ENCODE assay signal across 9 cellular contexts in the genomic region with DNA sequence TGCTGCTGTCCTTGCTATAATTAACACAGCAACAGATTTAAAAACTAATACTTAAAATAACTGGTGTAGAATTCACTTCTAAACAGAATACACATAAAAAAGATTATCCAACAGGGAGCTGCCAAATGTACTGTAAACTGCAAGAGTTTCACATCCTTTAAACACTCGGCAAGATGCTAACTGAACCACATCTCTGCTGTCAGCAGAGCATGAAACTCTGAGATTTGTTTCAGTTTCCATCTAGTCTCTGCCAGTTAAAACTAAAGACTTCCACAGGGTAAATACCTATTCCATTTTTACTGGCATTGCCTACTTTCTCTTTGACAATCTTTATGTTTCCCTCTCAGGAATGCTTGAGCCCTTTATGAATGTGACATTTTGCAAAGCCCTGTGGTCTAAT.
DNase-seq lines count a peak whose midpoint lies in the region; ATAC-seq and TF ChIP-seq lines count a peak whose summit lies in the region.
"Had no signal": no experiment of that assay in that cellular context is flagged by ENCODE, and none has a peak within 500 bp of the region (broad histone marks: within the 10 kb centered on the region; RNA-seq: fewer than 3 reads in every experiment).

No MANE protein-coding gene starts in this region.

- peaks cover 14% of the 10 kb centered on the region for H3K4me1 ChIP-seq in DOHH2 (ENCODE audit: control insufficient read depth, low read length)
- peaks cover 26% of the 10 kb centered on the region for H3K4me1 ChIP-seq in GM23338 (ENCODE audit: insufficient read depth)

- ATAC-seq in GM19395 (IDR thresholded peaks at IDR 0.05; ENCODE audit: unreplicated experiment) (peak; percentile 100), HG03060 (IDR thresholded peaks at IDR 0.05; ENCODE audit: low read depth, unreplicated experiment) (peak; percentile 99), activated B cell treated with CpG ODN at 0.5 μM for 24 hours (ENCODE audit: low read depth) (peak; percentile 97), GM23338 (no peak)
- no peak for ATAC-seq in activated CD8-positive, alpha-beta T cell treated with anti-CD3 and anti-CD28 coated beads for 36 hours

- peak overlapping the region; percentile 22 for H3K4me3 Mint-ChIP-seq in activated B cell treated with CpG ODN at 0.5 μM for 24 hours
- no peak overlapping the region for H3K4me3 Mint-ChIP-seq in GM23338
- H3K4me3 Mint-ChIP-seq in activated naive CD8-positive, alpha-beta T cell treated with anti-CD3 and anti-CD28 coated beads for 36 hours: no peak overlapping the region
- H3K4me3 Mint-ChIP-seq in activated CD8-positive, alpha-beta T cell treated with anti-CD3 and anti-CD28 coated beads for 36 hours: no peak overlapping the region

- H3K9me3 Mint-ChIP-seq in activated B cell treated with CpG ODN at 0.5 μM for 24 hours: no peaks in the 10 kb centered on the region
- H3K9me3 Mint-ChIP-seq in GM23338: peaks cover 6% of the 10 kb centered on the region; the same call in 2 of the 3 replicates
- no peaks in the 10 kb centered on the region for H3K9me3 Mint-ChIP-seq in activated naive CD8-positive, alpha-beta T cell treated with anti-CD3 and anti-CD28 coated beads for 36 hours
- H3K9me3 Mint-ChIP-seq in activated CD8-positive, alpha-beta T cell treated with anti-CD3 and anti-CD28 coated beads for 36 hours: no peaks in the 10 kb centered on the region

- H4K20me1 ChIP-seq in DOHH2 (ENCODE audit: control insufficient read depth, insufficient read depth, low read depth, low read length): no peaks in the 10 kb centered on the region
- H4K20me1 ChIP-seq in GM23338 (replicated peaks; ENCODE audit: insufficient read depth): no peaks in the 10 kb centered on the region

- H3K36me3 Mint-ChIP-seq in activated B cell treated with CpG ODN at 0.5 μM for 24 hours (ENCODE audit: low read depth): no peaks in the 10 kb centered on the region
- H3K36me3 Mint-ChIP-seq in GM23338 (ENCODE audit: low read depth): peaks cover 4% of the 10 kb centered on the region; the same call in 2 of the 3 replicates
- H3K36me3 Mint-ChIP-seq in activated naive CD8-positive, alpha-beta T cell treated with anti-CD3 and anti-CD28 coated beads for 36 hours: no peaks in the 10 kb centered on the region
- no peaks in the 10 kb centered on the region for H3K36me3 Mint-ChIP-seq in activated CD8-positive, alpha-beta T cell treated with anti-CD3 and anti-CD28 coated beads for 36 hours (ENCODE audit: low read depth)

- H3K4me3 ChIP-seq in DOHH2 (ENCODE audit: low read length) (no peak overlapping the region), GM23338 (no peak overlapping the region)

- H2AFZ ChIP-seq in GM23338: no peak overlapping the region

- H3K79me2 ChIP-seq in DOHH2 (ENCODE audit: control insufficient read depth, low read length) (no peaks in the 10 kb centered on the region), GM23338 (replicated peaks; ENCODE audit: insufficient read depth) (no peaks in the 10 kb centered on the region)

- POLR2A ChIA-PET in activated B cell treated with CpG ODN at 0.5 μM for 24 hours (lab: Charles Lee): no interaction called here
- POLR2A ChIA-PET in activated CD8-positive, alpha-beta T cell treated with anti-CD3 and anti-CD28 coated beads for 36 hours (lab: Charles Lee): no interaction called here

- CTCF ChIA-PET in activated B cell treated with CpG ODN at 0.5 μM for 24 hours (lab: Charles Lee): interaction anchor here (1.1 to 1.4 kb wide), 2 partner anchors 24 to 79 kb away, joined by 3 read pairs; no protein-coding TSS in a partner anchor
- CTCF ChIA-PET in activated CD8-positive, alpha-beta T cell treated with anti-CD3 and anti-CD28 coated beads for 36 hours (lab: Charles Lee): no interaction called here

- H3K27me3 Mint-ChIP-seq in activated B cell treated with CpG ODN at 0.5 μM for 24 hours: no peaks in the 10 kb centered on the region
- no peaks in the 10 kb centered on the region for H3K27me3 Mint-ChIP-seq in GM23338 (ENCODE audit: insufficient read depth, low read depth, poor library complexity)
- peaks cover 4% of the 10 kb centered on the region for H3K27me3 Mint-ChIP-seq in activated naive CD8-positive, alpha-beta T cell treated with anti-CD3 and anti-CD28 coated beads for 36 hours
- H3K27me3 Mint-ChIP-seq in activated CD8-positive, alpha-beta T cell treated with anti-CD3 and anti-CD28 coated beads for 36 hours: no peaks in the 10 kb centered on the region

- H3K4me2 ChIP-seq in DOHH2 (ENCODE audit: low read length) (peak overlapping the region; percentile 23; the same call in 1 of the 2 replicates), GM23338 (no peak overlapping the region)

- peaks cover 31% of the 10 kb centered on the region for H3K4me1 Mint-ChIP-seq in activated B cell treated with CpG ODN at 0.5 μM for 24 hours
- peaks cover 43% of the 10 kb centered on the region for H3K4me1 Mint-ChIP-seq in GM23338
- H3K4me1 Mint-ChIP-seq in activated naive CD8-positive, alpha-beta T cell treated with anti-CD3 and anti-CD28 coated beads for 36 hours: no peaks in the 10 kb centered on the region
- H3K4me1 Mint-ChIP-seq in activated CD8-positive, alpha-beta T cell treated with anti-CD3 and anti-CD28 coated beads for 36 hours (ENCODE audit: low read depth): no peaks in the 10 kb centered on the region

- H3K27me3 ChIP-seq in DOHH2 (ENCODE audit: control insufficient read depth, low read length) (no peaks in the 10 kb centered on the region), GM23338 (ENCODE audit: insufficient read depth) (no peaks in the 10 kb centered on the region)

- H3K36me3 ChIP-seq in DOHH2 (ENCODE audit: control insufficient read depth, low read length) (no peaks in the 10 kb centered on the region), GM23338 (ENCODE audit: insufficient read depth) (no peaks in the 10 kb centered on the region)

- peak overlapping the region; percentile 81 for H3K27ac Mint-ChIP-seq in activated B cell treated with CpG ODN at 0.5 μM for 24 hours
- no peak overlapping the region for H3K27ac Mint-ChIP-seq in GM23338
- no peak overlapping the region for H3K27ac Mint-ChIP-seq in activated naive CD8-positive, alpha-beta T cell treated with anti-CD3 and anti-CD28 coated beads for 36 hours
- no peak overlapping the region for H3K27ac Mint-ChIP-seq in activated CD8-positive, alpha-beta T cell treated with anti-CD3 and anti-CD28 coated beads for 36 hours

- no peaks in the 10 kb centered on the region for H3F3A ChIP-seq in DOHH2 (ENCODE audit: control insufficient read depth, insufficient read depth)
- no peaks in the 10 kb centered on the region for H3F3A ChIP-seq in GM23338 (replicated peaks; ENCODE audit: low read depth)

- intact Hi-C loops in activated B cell treated with CpG ODN at 0.5 μM for 24 hours (cut with micrococcal nuclease): loop anchor here (1.0 kb wide), 3 partner anchors 76 to 128 kb away; a partner anchor contains a TSS
- intact Hi-C loops in activated CD8-positive, alpha-beta T cell treated with anti-CD3 and anti-CD28 coated beads for 36 hours (cut with micrococcal nuclease): no loop called here

- no peaks in the 10 kb centered on the region for H3K9me2 ChIP-seq in DOHH2 (replicated peaks; ENCODE audit: control insufficient read depth, low read length)
- no peaks in the 10 kb centered on the region for H3K9me2 ChIP-seq in GM23338 (ENCODE audit: insufficient read depth)

- no peak for DNase-seq in activated B cell treated with CpG ODN at 0.5 μM for 24 hours
- DNase-seq in GM23338 (ENCODE audit: low spot score): no peak
- no peak for DNase-seq in activated naive CD8-positive, alpha-beta T cell treated with anti-CD3 and anti-CD28 coated beads for 36 hours
- no peak for DNase-seq in activated CD8-positive, alpha-beta T cell treated with anti-CD3 and anti-CD28 coated beads for 36 hours
- DNase-seq in NCI-H82 treated with DMSO at 0.1 percent for 48 hours (lab: John Stamatoyannopoulos, UW; ENCODE audit: unreplicated experiment): no peak
- DNase-seq: central memory CD4-positive, alpha-beta T cell had no signal

- TF ChIP-seq CTCF in DOHH2 (IDR thresholded peaks at IDR 0.05; ENCODE audit: low read depth, low read length, poor library complexity, severe bottlenecking) (no peak), activated B cell treated with CpG ODN at 0.5 μM for 24 hours (IDR thresholded peaks at IDR 0.05) (no peak), GM23338 (conservative IDR thresholded peaks at IDR 0.05; ENCODE audit: low read depth in 2 of 2) (no peak)
- no peak for TF ChIP-seq CTCF in activated CD8-positive, alpha-beta T cell treated with anti-CD3 and anti-CD28 coated beads for 36 hours (IDR thresholded peaks at IDR 0.05)

- H3K27ac ChIP-seq in DOHH2 (ENCODE audit: low read depth, low read length) (no peak overlapping the region), GM23338 (ENCODE audit: low read depth) (no peak overlapping the region)

- no peaks in the 10 kb centered on the region for H3K9me3 ChIP-seq in DOHH2 (ENCODE audit: control insufficient read depth, insufficient read depth, low read length)

TF ChIP-seq in GM23338, 12 proteins besides CTCF, POLR2A, EP300 and RAD21 (continues in another document):
- TF ChIP-seq ZNF114 (CRISPR knock-in tag; IDR thresholded peaks at IDR 0.05): no peak
- TF ChIP-seq, protein P1, sequence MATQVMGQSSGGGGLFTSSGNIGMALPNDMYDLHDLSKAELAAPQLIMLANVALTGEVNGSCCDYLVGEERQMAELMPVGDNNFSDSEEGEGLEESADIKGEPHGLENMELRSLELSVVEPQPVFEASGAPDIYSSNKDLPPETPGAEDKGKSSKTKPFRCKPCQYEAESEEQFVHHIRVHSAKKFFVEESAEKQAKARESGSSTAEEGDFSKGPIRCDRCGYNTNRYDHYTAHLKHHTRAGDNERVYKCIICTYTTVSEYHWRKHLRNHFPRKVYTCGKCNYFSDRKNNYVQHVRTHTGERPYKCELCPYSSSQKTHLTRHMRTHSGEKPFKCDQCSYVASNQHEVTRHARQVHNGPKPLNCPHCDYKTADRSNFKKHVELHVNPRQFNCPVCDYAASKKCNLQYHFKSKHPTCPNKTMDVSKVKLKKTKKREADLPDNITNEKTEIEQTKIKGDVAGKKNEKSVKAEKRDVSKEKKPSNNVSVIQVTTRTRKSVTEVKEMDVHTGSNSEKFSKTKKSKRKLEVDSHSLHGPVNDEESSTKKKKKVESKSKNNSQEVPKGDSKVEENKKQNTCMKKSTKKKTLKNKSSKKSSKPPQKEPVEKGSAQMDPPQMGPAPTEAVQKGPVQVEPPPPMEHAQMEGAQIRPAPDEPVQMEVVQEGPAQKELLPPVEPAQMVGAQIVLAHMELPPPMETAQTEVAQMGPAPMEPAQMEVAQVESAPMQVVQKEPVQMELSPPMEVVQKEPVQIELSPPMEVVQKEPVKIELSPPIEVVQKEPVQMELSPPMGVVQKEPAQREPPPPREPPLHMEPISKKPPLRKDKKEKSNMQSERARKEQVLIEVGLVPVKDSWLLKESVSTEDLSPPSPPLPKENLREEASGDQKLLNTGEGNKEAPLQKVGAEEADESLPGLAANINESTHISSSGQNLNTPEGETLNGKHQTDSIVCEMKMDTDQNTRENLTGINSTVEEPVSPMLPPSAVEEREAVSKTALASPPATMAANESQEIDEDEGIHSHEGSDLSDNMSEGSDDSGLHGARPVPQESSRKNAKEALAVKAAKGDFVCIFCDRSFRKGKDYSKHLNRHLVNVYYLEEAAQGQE (IDR thresholded peaks at IDR 0.05; ENCODE audit: unreplicated experiment): no peak
- TF ChIP-seq CREB1 (CRISPR knock-in tag; IDR thresholded peaks at IDR 0.05; ENCODE audit: low read depth): no peak
- TF ChIP-seq EZH2phosphoT487 (IDR thresholded peaks at IDR 0.05; ENCODE audit: unreplicated experiment): no peak

Comparison
In these comparisons a context has a peak if more than half of its experiments do, and no peak if none do; other contexts are left out.
1. ATAC-seq: peak in GM19395 (single experiment), HG03060 (single experiment) and activated B cell treated with CpG ODN at 0.5 μM for 24 hours (single experiment); none in GM23338 (single experiment) and activated CD8-positive, alpha-beta T cell treated with anti-CD3 and anti-CD28 coated beads for 36 hours (single experiment).